ENCODE assay signal across 10 cellular contexts in genomic region chr13:36344886-36345437, GRCh38. TPM values are rescaled to one million over a fixed set of nuclear protein-coding genes. Genes with fewer than 3 reads are reported as not detected.
A peak's percentile ranks its signal among the peaks of the same experiment; 100 is the strongest.
DNase-seq lines count a peak whose midpoint lies in the region; ATAC-seq lines count a peak whose summit lies in the region.
"Had no signal": no experiment of that assay in that cellular context is flagged by ENCODE, and none has a peak within 500 bp of the region (broad histone marks: within the 10 kb centered on the region; RNA-seq: fewer than 3 reads in every experiment).

No MANE protein-coding gene starts in this region.

- peak overlapping the region; percentile 87 to 89 for H3K4me3 ChIP-seq in duodenal mucosa (ENCODE audit: low read depth in 1 of 2, low read length in 2 of 2)
- H3K4me3 ChIP-seq: BLaER1 had no signal

- ATAC-seq in GM18909 (IDR thresholded peaks at IDR 0.05; ENCODE audit: poor library complexity, unreplicated experiment): no peak

- H3K9me3 ChIP-seq in duodenal mucosa (ENCODE audit: control insufficient read depth in 1 of 2, low read length in 2 of 2): no peaks in the 10 kb centered on the region

- peaks cover 4 to 11% of the 10 kb centered on the region in 2 donors for H3K4me1 ChIP-seq in duodenal mucosa (ENCODE audit: control insufficient read depth in 1 of 2, insufficient read depth in 2 of 2, low read length in 2 of 2)
- H3K4me1 ChIP-seq: BLaER1 had no signal

- H3K36me3 ChIP-seq in duodenal mucosa (ENCODE audit: control insufficient read depth in 1 of 2, insufficient read depth in 2 of 2, low read length in 2 of 2): no peaks in the 10 kb centered on the region
- H3K36me3 ChIP-seq: BLaER1 had no signal

- no peaks in the 10 kb centered on the region for H3K27me3 ChIP-seq in duodenal mucosa (ENCODE audit: control insufficient read depth in 1 of 2, insufficient read depth in 2 of 2, low read length in 2 of 2)
- H3K27me3 ChIP-seq: BLaER1 had no signal

- peak overlapping the region; percentile 82 to 92 for H3K9ac ChIP-seq in duodenal mucosa (ENCODE audit: low read depth in 1 of 2, low read length in 2 of 2)
- H3K9ac ChIP-seq: BLaER1 had no signal

- peak; percentile 19 for DNase-seq in NCI-H748 (lab: John Stamatoyannopoulos, UW; ENCODE audit: unreplicated experiment)
- no peak for DNase-seq in NCI-H748 treated with DMSO at 0.1 percent for 48 hours (lab: John Stamatoyannopoulos, UW)
- peak; percentile 31 for DNase-seq in RPMI8226
- peak; percentile 27 for DNase-seq in myocyte (ENCODE audit: low read depth)
- no peak for DNase-seq in DMS 273 treated with DMSO at 0.1 percent for 48 hours (lab: John Stamatoyannopoulos, UW)
- DNase-seq in NCI-H2029 treated with DMSO at 0.1 percent for 48 hours (lab: John Stamatoyannopoulos, UW): no peak

- H3K27ac ChIP-seq in duodenal mucosa (ENCODE audit: low read depth, low read length): peak overlapping the region; percentile 89
- H3K27ac ChIP-seq: BLaER1 had no signal

RNA-seq across cellular contexts. Expression of gene SPART, which starts 1.2 kb away (rescaled TPM):
- total RNA-seq in myocyte: 120 and 153 TPM in 2 replicates
- 66.2 TPM for polyA plus RNA-seq in myocyte (2012)

RNA-seq across cellular contexts. Expression of gene CCDC169, which starts 47.3 kb away (rescaled TPM):
- total RNA-seq in myocyte: 25.4 and 28.1 TPM in 2 replicates
- polyA plus RNA-seq in myocyte (2012): 12.6 TPM
- total RNA-seq: T-helper 2 cell treated with Interferon-gamma antibody and Interleukin-4, amounts not matched to agents 100 ng/mL and 5 ng/mL, for 36 hours had no signal

Comparison
In these comparisons a context has a peak if more than half of its experiments do, and no peak if none do; other contexts are left out.
1. DNase-seq: peak in NCI-H748 (single experiment), RPMI8226 (single experiment) and myocyte (single experiment); none in NCI-H748 treated with DMSO at 0.1 percent for 48 hours (single experiment), DMS 273 treated with DMSO at 0.1 percent for 48 hours (single experiment) and NCI-H2029 treated with DMSO at 0.1 percent for 48 hours (single experiment).